ENCODE assay signal across 1 cellular context in genomic region chr3:172591171-172591605, GRCh38.
TF ChIP-seq lines count a peak whose summit lies in the region.

No MANE protein-coding gene starts in this region.

TF ChIP-seq in K562, 482 proteins besides CTCF, POLR2A, EP300 and RAD21 (continued from another document):
- TF ChIP-seq, protein P1, sequence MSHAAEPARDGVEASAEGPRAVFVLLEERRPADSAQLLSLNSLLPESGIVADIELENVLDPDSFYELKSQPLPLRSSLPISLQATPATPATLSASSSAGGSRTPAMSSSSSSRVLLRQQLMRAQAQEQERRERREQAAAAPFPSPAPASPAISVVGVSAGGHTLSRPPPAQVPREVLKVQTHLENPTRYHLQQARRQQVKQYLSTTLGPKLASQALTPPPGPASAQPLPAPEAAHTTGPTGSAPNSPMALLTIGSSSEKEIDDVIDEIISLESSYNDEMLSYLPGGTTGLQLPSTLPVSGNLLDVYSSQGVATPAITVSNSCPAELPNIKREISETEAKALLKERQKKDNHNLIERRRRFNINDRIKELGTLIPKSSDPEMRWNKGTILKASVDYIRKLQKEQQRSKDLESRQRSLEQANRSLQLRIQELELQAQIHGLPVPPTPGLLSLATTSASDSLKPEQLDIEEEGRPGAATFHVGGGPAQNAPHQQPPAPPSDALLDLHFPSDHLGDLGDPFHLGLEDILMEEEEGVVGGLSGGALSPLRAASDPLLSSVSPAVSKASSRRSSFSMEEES (CRISPR knock-in tag; IDR thresholded peaks at IDR 0.05): peak; percentile 91
- TF ChIP-seq, protein P2, sequence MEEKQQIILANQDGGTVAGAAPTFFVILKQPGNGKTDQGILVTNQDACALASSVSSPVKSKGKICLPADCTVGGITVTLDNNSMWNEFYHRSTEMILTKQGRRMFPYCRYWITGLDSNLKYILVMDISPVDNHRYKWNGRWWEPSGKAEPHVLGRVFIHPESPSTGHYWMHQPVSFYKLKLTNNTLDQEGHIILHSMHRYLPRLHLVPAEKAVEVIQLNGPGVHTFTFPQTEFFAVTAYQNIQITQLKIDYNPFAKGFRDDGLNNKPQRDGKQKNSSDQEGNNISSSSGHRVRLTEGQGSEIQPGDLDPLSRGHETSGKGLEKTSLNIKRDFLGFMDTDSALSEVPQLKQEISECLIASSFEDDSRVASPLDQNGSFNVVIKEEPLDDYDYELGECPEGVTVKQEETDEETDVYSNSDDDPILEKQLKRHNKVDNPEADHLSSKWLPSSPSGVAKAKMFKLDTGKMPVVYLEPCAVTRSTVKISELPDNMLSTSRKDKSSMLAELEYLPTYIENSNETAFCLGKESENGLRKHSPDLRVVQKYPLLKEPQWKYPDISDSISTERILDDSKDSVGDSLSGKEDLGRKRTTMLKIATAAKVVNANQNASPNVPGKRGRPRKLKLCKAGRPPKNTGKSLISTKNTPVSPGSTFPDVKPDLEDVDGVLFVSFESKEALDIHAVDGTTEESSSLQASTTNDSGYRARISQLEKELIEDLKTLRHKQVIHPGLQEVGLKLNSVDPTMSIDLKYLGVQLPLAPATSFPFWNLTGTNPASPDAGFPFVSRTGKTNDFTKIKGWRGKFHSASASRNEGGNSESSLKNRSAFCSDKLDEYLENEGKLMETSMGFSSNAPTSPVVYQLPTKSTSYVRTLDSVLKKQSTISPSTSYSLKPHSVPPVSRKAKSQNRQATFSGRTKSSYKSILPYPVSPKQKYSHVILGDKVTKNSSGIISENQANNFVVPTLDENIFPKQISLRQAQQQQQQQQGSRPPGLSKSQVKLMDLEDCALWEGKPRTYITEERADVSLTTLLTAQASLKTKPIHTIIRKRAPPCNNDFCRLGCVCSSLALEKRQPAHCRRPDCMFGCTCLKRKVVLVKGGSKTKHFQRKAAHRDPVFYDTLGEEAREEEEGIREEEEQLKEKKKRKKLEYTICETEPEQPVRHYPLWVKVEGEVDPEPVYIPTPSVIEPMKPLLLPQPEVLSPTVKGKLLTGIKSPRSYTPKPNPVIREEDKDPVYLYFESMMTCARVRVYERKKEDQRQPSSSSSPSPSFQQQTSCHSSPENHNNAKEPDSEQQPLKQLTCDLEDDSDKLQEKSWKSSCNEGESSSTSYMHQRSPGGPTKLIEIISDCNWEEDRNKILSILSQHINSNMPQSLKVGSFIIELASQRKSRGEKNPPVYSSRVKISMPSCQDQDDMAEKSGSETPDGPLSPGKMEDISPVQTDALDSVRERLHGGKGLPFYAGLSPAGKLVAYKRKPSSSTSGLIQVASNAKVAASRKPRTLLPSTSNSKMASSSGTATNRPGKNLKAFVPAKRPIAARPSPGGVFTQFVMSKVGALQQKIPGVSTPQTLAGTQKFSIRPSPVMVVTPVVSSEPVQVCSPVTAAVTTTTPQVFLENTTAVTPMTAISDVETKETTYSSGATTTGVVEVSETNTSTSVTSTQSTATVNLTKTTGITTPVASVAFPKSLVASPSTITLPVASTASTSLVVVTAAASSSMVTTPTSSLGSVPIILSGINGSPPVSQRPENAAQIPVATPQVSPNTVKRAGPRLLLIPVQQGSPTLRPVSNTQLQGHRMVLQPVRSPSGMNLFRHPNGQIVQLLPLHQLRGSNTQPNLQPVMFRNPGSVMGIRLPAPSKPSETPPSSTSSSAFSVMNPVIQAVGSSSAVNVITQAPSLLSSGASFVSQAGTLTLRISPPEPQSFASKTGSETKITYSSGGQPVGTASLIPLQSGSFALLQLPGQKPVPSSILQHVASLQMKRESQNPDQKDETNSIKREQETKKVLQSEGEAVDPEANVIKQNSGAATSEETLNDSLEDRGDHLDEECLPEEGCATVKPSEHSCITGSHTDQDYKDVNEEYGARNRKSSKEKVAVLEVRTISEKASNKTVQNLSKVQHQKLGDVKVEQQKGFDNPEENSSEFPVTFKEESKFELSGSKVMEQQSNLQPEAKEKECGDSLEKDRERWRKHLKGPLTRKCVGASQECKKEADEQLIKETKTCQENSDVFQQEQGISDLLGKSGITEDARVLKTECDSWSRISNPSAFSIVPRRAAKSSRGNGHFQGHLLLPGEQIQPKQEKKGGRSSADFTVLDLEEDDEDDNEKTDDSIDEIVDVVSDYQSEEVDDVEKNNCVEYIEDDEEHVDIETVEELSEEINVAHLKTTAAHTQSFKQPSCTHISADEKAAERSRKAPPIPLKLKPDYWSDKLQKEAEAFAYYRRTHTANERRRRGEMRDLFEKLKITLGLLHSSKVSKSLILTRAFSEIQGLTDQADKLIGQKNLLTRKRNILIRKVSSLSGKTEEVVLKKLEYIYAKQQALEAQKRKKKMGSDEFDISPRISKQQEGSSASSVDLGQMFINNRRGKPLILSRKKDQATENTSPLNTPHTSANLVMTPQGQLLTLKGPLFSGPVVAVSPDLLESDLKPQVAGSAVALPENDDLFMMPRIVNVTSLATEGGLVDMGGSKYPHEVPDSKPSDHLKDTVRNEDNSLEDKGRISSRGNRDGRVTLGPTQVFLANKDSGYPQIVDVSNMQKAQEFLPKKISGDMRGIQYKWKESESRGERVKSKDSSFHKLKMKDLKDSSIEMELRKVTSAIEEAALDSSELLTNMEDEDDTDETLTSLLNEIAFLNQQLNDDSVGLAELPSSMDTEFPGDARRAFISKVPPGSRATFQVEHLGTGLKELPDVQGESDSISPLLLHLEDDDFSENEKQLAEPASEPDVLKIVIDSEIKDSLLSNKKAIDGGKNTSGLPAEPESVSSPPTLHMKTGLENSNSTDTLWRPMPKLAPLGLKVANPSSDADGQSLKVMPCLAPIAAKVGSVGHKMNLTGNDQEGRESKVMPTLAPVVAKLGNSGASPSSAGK (IDR thresholded peaks at IDR 0.05): peak; percentile 76
- TF ChIP-seq CEBPZ (IDR thresholded peaks at IDR 0.05; ENCODE audit: borderline replicate concordance, low read depth, low read length): no peak
- peak; percentile 13; the same call in 1 of the 2 replicates for TF ChIP-seq JUND (IDR thresholded peaks at IDR 0.05; ENCODE audit: borderline replicate concordance, low read depth, low read length)
- TF ChIP-seq JUND (tag; IDR thresholded peaks at IDR 0.05; ENCODE audit: borderline replicate concordance, low read depth, low read length): peak; percentile 23; the same call in 1 of the 3 replicates
- 0 out of 2 replicates have a peak, but pooled peaks have one; percentile 19 for TF ChIP-seq ATF7 (IDR thresholded peaks at IDR 0.05)
- TF ChIP-seq ZNF146 (CRISPR knock-in tag; IDR thresholded peaks at IDR 0.05; ENCODE audit: unreplicated experiment): no peak
- peak; percentile 20 for TF ChIP-seq CCNT2 (IDR thresholded peaks at IDR 0.05; ENCODE audit: borderline replicate concordance, extremely low read depth, insufficient read length, low read depth, low read length)
- TF ChIP-seq ZNF589 (CRISPR knock-in tag; IDR thresholded peaks at IDR 0.05; ENCODE audit: low read depth): peak; percentile 60; the same call in 1 of the 2 replicates
- peak; percentile 45; the same call in 1 of the 2 replicates for TF ChIP-seq CXXC5 (CRISPR knock-in tag; IDR thresholded peaks at IDR 0.05)
- TF ChIP-seq ZNF224 (CRISPR knock-in tag; IDR thresholded peaks at IDR 0.05): no peak
- TF ChIP-seq HMGXB4 (CRISPR knock-in tag; IDR thresholded peaks at IDR 0.05): no peak
- TF ChIP-seq, protein P3, sequence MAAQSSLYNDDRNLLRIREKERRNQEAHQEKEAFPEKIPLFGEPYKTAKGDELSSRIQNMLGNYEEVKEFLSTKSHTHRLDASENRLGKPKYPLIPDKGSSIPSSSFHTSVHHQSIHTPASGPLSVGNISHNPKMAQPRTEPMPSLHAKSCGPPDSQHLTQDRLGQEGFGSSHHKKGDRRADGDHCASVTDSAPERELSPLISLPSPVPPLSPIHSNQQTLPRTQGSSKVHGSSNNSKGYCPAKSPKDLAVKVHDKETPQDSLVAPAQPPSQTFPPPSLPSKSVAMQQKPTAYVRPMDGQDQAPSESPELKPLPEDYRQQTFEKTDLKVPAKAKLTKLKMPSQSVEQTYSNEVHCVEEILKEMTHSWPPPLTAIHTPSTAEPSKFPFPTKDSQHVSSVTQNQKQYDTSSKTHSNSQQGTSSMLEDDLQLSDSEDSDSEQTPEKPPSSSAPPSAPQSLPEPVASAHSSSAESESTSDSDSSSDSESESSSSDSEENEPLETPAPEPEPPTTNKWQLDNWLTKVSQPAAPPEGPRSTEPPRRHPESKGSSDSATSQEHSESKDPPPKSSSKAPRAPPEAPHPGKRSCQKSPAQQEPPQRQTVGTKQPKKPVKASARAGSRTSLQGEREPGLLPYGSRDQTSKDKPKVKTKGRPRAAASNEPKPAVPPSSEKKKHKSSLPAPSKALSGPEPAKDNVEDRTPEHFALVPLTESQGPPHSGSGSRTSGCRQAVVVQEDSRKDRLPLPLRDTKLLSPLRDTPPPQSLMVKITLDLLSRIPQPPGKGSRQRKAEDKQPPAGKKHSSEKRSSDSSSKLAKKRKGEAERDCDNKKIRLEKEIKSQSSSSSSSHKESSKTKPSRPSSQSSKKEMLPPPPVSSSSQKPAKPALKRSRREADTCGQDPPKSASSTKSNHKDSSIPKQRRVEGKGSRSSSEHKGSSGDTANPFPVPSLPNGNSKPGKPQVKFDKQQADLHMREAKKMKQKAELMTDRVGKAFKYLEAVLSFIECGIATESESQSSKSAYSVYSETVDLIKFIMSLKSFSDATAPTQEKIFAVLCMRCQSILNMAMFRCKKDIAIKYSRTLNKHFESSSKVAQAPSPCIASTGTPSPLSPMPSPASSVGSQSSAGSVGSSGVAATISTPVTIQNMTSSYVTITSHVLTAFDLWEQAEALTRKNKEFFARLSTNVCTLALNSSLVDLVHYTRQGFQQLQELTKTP (IDR thresholded peaks at IDR 0.05; ENCODE audit: low read depth in 1 of 2, partially characterized antibody in 2 of 2): peak; percentile 44 to 48
- TF ChIP-seq TCF3 (CRISPR knock-in tag; IDR thresholded peaks at IDR 0.05): peak; percentile 47
- TF ChIP-seq SMARCA5 (IDR thresholded peaks at IDR 0.05): no peak
- peak; percentile 28 for TF ChIP-seq TAF9B (IDR thresholded peaks at IDR 0.05; ENCODE audit: partially characterized antibody)
- no peak for TF ChIP-seq GTF3C2 (IDR thresholded peaks at IDR 0.05; ENCODE audit: borderline replicate concordance, extremely low read depth, insufficient read length)
- TF ChIP-seq ELF4 (CRISPR knock-in tag; IDR thresholded peaks at IDR 0.05): peak; percentile 57; the same call in 1 of the 2 replicates
- TF ChIP-seq, protein P4, sequence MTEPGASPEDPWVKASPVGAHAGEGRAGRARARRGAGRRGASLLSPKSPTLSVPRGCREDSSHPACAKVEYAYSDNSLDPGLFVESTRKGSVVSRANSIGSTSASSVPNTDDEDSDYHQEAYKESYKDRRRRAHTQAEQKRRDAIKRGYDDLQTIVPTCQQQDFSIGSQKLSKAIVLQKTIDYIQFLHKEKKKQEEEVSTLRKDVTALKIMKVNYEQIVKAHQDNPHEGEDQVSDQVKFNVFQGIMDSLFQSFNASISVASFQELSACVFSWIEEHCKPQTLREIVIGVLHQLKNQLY (CRISPR knock-in tag; conservative IDR thresholded peaks at IDR 0.05): no peak
- peak; percentile 59; the same call in 1 of the 2 replicates for TF ChIP-seq TEAD4 (IDR thresholded peaks at IDR 0.05; ENCODE audit: low read length)
- no peak for TF ChIP-seq TEAD4 (CRISPR knock-in tag; IDR thresholded peaks at IDR 0.05; ENCODE audit: borderline replicate concordance)
- peak; percentile 58; the same call in 1 of the 2 replicates for TF ChIP-seq ADNP (tag; IDR thresholded peaks at IDR 0.05)
- TF ChIP-seq MTA2 (IDR thresholded peaks at IDR 0.05; ENCODE audit: low read depth): peak; percentile 72
TF ChIP-seq in K562: peak in this region for 46.
